ENCODE assay signal across 8 cellular contexts in genomic region chr6:158230967-158231550, GRCh38.
A peak's percentile ranks its signal among the peaks of the same experiment; 100 is the strongest.
DNase-seq lines count a peak whose midpoint lies in the region; ATAC-seq and TF ChIP-seq lines count a peak whose summit lies in the region.

No MANE protein-coding gene starts in this region.

- ATAC-seq in natural killer cell (no peak), HG03045 (IDR thresholded peaks at IDR 0.05; ENCODE audit: unreplicated experiment) (no peak), GM18519 (IDR thresholded peaks at IDR 0.05; ENCODE audit: low FRiP score, unreplicated experiment) (no peak)

- DNase-seq in AG09309 (ENCODE audit: low read depth) (no peak), Karpas-422 (no peak), colonic mucosa (no peak), natural killer cell (no peak), NCI-H82 treated with DMSO at 0.1 percent for 48 hours (lab: John Stamatoyannopoulos, UW; ENCODE audit: unreplicated experiment) (no peak), NCI-H446 treated with DMSO at 0.1 percent for 48 hours (lab: John Stamatoyannopoulos, UW) (no peak)

- H3K27ac ChIP-seq in Karpas-422 (ENCODE audit: low read length) = peak overlapping the region; percentile 60
- peak overlapping the region; percentile 68 for H3K27ac ChIP-seq in colonic mucosa

- 0 out of 2 replicates have a peak, but pooled peaks cover 9% of the 10 kb centered on the region for H4K20me1 ChIP-seq in Karpas-422 (ENCODE audit: insufficient read depth, low read depth, low read length)

- no peaks in the 10 kb centered on the region for H3K36me3 Mint-ChIP-seq in natural killer cell

- peak overlapping the region; percentile 85 to 87 for H3K27ac Mint-ChIP-seq in natural killer cell

- H3K27me3 Mint-ChIP-seq in natural killer cell (ENCODE audit: low read depth in 2 of 2) = no peaks in the 10 kb centered on the region

- H3K4me3 ChIP-seq in AG09309 (ENCODE audit: control insufficient read depth, low read depth, low read length) (peak overlapping the region; percentile 65), Karpas-422 (ENCODE audit: low read length) (peak overlapping the region; percentile 84), colonic mucosa (peak overlapping the region; percentile 41)

- no peaks in the 10 kb centered on the region for H3K9me3 Mint-ChIP-seq in natural killer cell

- no peak for TF ChIP-seq CTCF in AG09309 (IDR thresholded peaks at IDR 0.05; ENCODE audit: control insufficient read depth, insufficient read depth, low read depth, low read length, missing control alignments)
- TF ChIP-seq CTCF in colonic mucosa (IDR thresholded peaks at IDR 0.05) = no peak
- no peak for TF ChIP-seq CTCF in natural killer cell (IDR thresholded peaks at IDR 0.05)

- intact Hi-C loops in colonic mucosa (cut with DNase I) (loop anchor here (5.0 kb wide), 1 partner anchor 56 kb away; no protein-coding TSS in a partner anchor), natural killer cell (cut with micrococcal nuclease) (loop anchor here (5.0 kb wide), 1 partner anchor 41 kb away; no protein-coding TSS in a partner anchor)

- H3K36me3 ChIP-seq in Karpas-422 (ENCODE audit: insufficient read depth, low read length) (no peaks in the 10 kb centered on the region), colonic mucosa (no peaks in the 10 kb centered on the region)

- H3K27me3 ChIP-seq in Karpas-422 (ENCODE audit: low read length) (no peaks in the 10 kb centered on the region), colonic mucosa (no peaks in the 10 kb centered on the region)

- H3K79me2 ChIP-seq in Karpas-422 (ENCODE audit: low read length) = peaks cover 47% of the 10 kb centered on the region

- H3K9me2 ChIP-seq in Karpas-422 (replicated peaks; ENCODE audit: insufficient read depth, low read length) = no peaks in the 10 kb centered on the region

- H2AFZ ChIP-seq in Karpas-422 (ENCODE audit: low read length) = peak overlapping the region; percentile 97

- H3K4me3 Mint-ChIP-seq in natural killer cell = peak overlapping the region; percentile 90

- peak overlapping the region; percentile 93 for H3K4me2 ChIP-seq in Karpas-422 (ENCODE audit: low read depth, low read length, poor library complexity, severe bottlenecking)

- H3K9me3 ChIP-seq in Karpas-422 (ENCODE audit: low read length) (no peaks in the 10 kb centered on the region), colonic mucosa (no peaks in the 10 kb centered on the region)

- peaks cover 35% of the 10 kb centered on the region for H3K4me1 ChIP-seq in Karpas-422 (ENCODE audit: low read length)
- H3K4me1 ChIP-seq in colonic mucosa = peaks cover 6% of the 10 kb centered on the region

- peaks cover 25 to 26% of the 10 kb centered on the region in 2 donors for H3K4me1 Mint-ChIP-seq in natural killer cell

- H3K9ac ChIP-seq in Karpas-422 (ENCODE audit: low read length) = peak overlapping the region; percentile 83
- peak overlapping the region; percentile 67 to 92 for H3K9ac ChIP-seq in colonic mucosa (ENCODE audit: low read depth in 2 of 2, low read length in 2 of 2)
